28 cellular contexts compared by ENCODE assay signal in genomic region chr2:139684286-139684860, GRCh38.
"Had no signal": no experiment of that assay in that cellular context is flagged by ENCODE, and none has a peak within 500 bp of the region (broad histone marks: within the 10 kb centered on the region; RNA-seq: fewer than 3 reads in every experiment).

No MANE protein-coding gene starts in this region.

- H3K4me1 ChIP-seq: gastrocnemius medialis, parathyroid adenoma, right atrium auricular region, stomach, thyroid gland, upper lobe of left lung, vagina had no signal

- H3K79me2 ChIP-seq: parathyroid adenoma had no signal

- H3K9me3 ChIP-seq: gastrocnemius medialis, right atrium auricular region, thyroid gland, upper lobe of left lung, vagina had no signal

- H3K4me3 ChIP-seq: coronary artery, dorsolateral prefrontal cortex, gastrocnemius medialis, right atrium auricular region, stomach, thyroid gland, upper lobe of left lung, vagina had no signal

- H3K36me3 ChIP-seq: gastrocnemius medialis, right atrium auricular region, stomach, thyroid gland, upper lobe of left lung, vagina had no signal

- ATAC-seq: activated CD4-positive, alpha-beta T cell treated with anti-CD3 and anti-CD28 coated beads for 36 hours; activated CD8-positive, alpha-beta memory T cell treated with anti-CD3 and anti-CD28 coated beads, Interleukin-2, amount 10 ng/mL, durations not matched to agents 7 days and 5 days; activated CD8-positive, alpha-beta T cell treated with anti-CD3 and anti-CD28 coated beads, Interleukin-2, amount 10 ng/mL, durations not matched to agents 7 days and 5 days; effector memory CD8-positive, alpha-beta T cell; gastrocnemius medialis; left cardiac atrium; naive thymus-derived CD8-positive, alpha-beta T cell; stimulated activated naive B cell treated with anti-CD40 and anti-IgM and Interleukin-4, amounts not matched to agents 10 μg/mL and 1 μg/mL and 100 μg/mL, for 72 hours had no signal

- H3K9ac ChIP-seq: parathyroid adenoma had no signal

- H2AFZ ChIP-seq: parathyroid adenoma had no signal

- DNase-seq: activated B cell treated with CpG ODN at 0.5 μM for 24 hours; activated CD4-positive, alpha-beta T cell treated with anti-CD3 and anti-CD28 coated beads for 36 hours; activated CD8-positive, alpha-beta memory T cell treated with anti-CD3 and anti-CD28 coated beads, Interleukin-2, amount 10 ng/mL, durations not matched to agents 7 days and 5 days; activated CD8-positive, alpha-beta T cell treated with anti-CD3 and anti-CD28 coated beads, Interleukin-2, amount 10 ng/mL, durations not matched to agents 7 days and 5 days; activated naive CD4-positive, alpha-beta T cell; activated T-cell treated with anti-CD3 and anti-CD28 coated beads, Interleukin-2, amount 50 U/mL, for 48 hours; anterior cingulate cortex; effector memory CD8-positive, alpha-beta T cell; erythroblast; gastrocnemius medialis; glutamatergic neuron; hippocampal formation; left cardiac atrium; mammary epithelial cell; naive thymus-derived CD8-positive, alpha-beta T cell; occipital lobe; stimulated activated CD4-positive, alpha-beta T cell treated with anti-CD3 and anti-CD28 coated beads, Interleukin-15, amount 100 ng/mL, for 24 hours; stimulated activated CD4-positive, alpha-beta T cell treated with anti-CD3 and anti-CD28 coated beads, Interleukin-2, amount 100 ng/mL, for 24 hours; stimulated activated naive B cell treated with anti-CD40 and anti-IgM and Interleukin-4, amounts not matched to agents 10 μg/mL and 1 μg/mL and 100 μg/mL, for 72 hours; stomach; T-helper 2 cell; thyroid gland; upper lobe of left lung had no signal

- H3K27me3 ChIP-seq: dorsolateral prefrontal cortex, gastrocnemius medialis, right atrium auricular region, stomach, thyroid gland, upper lobe of left lung, vagina had no signal

- H3K27ac ChIP-seq: coronary artery, dorsolateral prefrontal cortex, gastrocnemius medialis, parathyroid adenoma, right atrium auricular region, stomach, thyroid gland, upper lobe of left lung, vagina had no signal
